19 cellular contexts compared by ENCODE assay signal in genomic region chr5:51559390-51559789, GRCh38.
A peak's percentile ranks its signal among the peaks of the same experiment; 100 is the strongest.
DNase-seq lines count a peak whose midpoint lies in the region; ATAC-seq and TF ChIP-seq lines count a peak whose summit lies in the region.
"Had no signal": no experiment of that assay in that cellular context is flagged by ENCODE, and none has a peak within 500 bp of the region (broad histone marks: within the 10 kb centered on the region; RNA-seq: fewer than 3 reads in every experiment).

No MANE protein-coding gene starts in this region.

- DNase-seq in NCI-H82 (lab: John Stamatoyannopoulos, UW) (peak; percentile 12), NCI-H82 treated with DMSO at 0.1 percent for 48 hours (lab: John Stamatoyannopoulos, UW; ENCODE audit: unreplicated experiment) (no peak), SK-N-DZ (ENCODE audit: low spot score) (peak; percentile 98), retina (peak; percentile 27), NCI-H128 (lab: John Stamatoyannopoulos, UW; ENCODE audit: unreplicated experiment) (no peak), PC-3 (no peak)
- no peak for DNase-seq in activated naive CD4-positive, alpha-beta T cell treated with Interleukin-2 at 50 U/mL for 16 hours
- DNase-seq: CD4-positive, alpha-beta T cell; CD8-positive, alpha-beta T cell; DMS 273 treated with DMSO at 0.1 percent for 48 hours; DMS153; DMS53; DMS79 treated with DMSO at 0.1 percent for 48 hours; GF-D8 had no signal

- no peak overlapping the region for H3K4me2 ChIP-seq in PC-3 (ENCODE audit: low read length)
- H3K4me2 ChIP-seq: A549; BLaER1 treated with 17β-estradiol and CSF1 and Interleukin-3, amounts not matched to agents 10 nM and 100 nM had no signal

- no peaks in the 10 kb centered on the region for H4K20me1 ChIP-seq in PC-3 (ENCODE audit: low read length)
- H4K20me1 ChIP-seq: BLaER1 treated with 17β-estradiol and CSF1 and Interleukin-3, amounts not matched to agents 10 nM and 100 nM had no signal

- no peak overlapping the region for H3K4me3 ChIP-seq in PC-3 (ENCODE audit: low read length)
- H3K4me3 ChIP-seq: A549; BLaER1 treated with 17β-estradiol and CSF1 and Interleukin-3, amounts not matched to agents 10 nM and 100 nM had no signal

- intact Hi-C loops in PC-3 (cut with micrococcal nuclease): no loop called here

- no peaks in the 10 kb centered on the region for H3K79me2 ChIP-seq in PC-3 (ENCODE audit: low read length)

- BruUV-seq in PC-3 (replicated peaks; lab: Mats Ljungman, UMichigan): no TSS peak

- no peak overlapping the region for H3K9ac ChIP-seq in PC-3 (ENCODE audit: low read length)
- H3K9ac ChIP-seq: BLaER1 treated with 17β-estradiol and CSF1 and Interleukin-3, amounts not matched to agents 10 nM and 100 nM had no signal

- TF ChIP-seq CTCF in PC-3 (conservative IDR thresholded peaks at IDR 0.05; ENCODE audit: low read depth, low read length): no peak

- H3K9me2 ChIP-seq in PC-3 (replicated peaks; ENCODE audit: low read length): no peaks in the 10 kb centered on the region

- no peak overlapping the region for H3K27ac ChIP-seq in PC-3 (ENCODE audit: low read length)
- H3K27ac ChIP-seq: 22Rv1; A549; BLaER1 treated with 17β-estradiol and CSF1 and Interleukin-3, amounts not matched to agents 10 nM and 100 nM; C4-2B had no signal

- no peak overlapping the region for H2AFZ ChIP-seq in PC-3 (ENCODE audit: low read length)

- ATAC-seq in SK-N-SH treated with all-trans-retinoic acid at 6 μM for 48 hours (no peak), PC-3 (no peak)
- ATAC-seq: A549; CD8-positive, alpha-beta T cell had no signal

- no peaks in the 10 kb centered on the region for H3K9me3 ChIP-seq in PC-3 (ENCODE audit: low read length)
- H3K9me3 ChIP-seq: A549; BLaER1 treated with 17β-estradiol and CSF1 and Interleukin-3, amounts not matched to agents 10 nM and 100 nM had no signal

- no peaks in the 10 kb centered on the region for H3K4me1 ChIP-seq in PC-3 (ENCODE audit: insufficient read depth, low read length)
- H3K4me1 ChIP-seq: A549 had no signal

- CTCF ChIA-PET in PC-3 (lab: Charles Lee): no interaction called here

- POLR2A ChIA-PET in PC-3 (lab: Charles Lee; ENCODE audit: unreplicated experiment): no interaction called here

- H3F3A ChIP-seq in PC-3 (ENCODE audit: low read length, unreplicated experiment): no peaks in the 10 kb centered on the region

- no peaks in the 10 kb centered on the region for H3K36me3 ChIP-seq in PC-3 (ENCODE audit: low read depth, low read length)
- H3K36me3 ChIP-seq: BLaER1 treated with 17β-estradiol and CSF1 and Interleukin-3, amounts not matched to agents 10 nM and 100 nM had no signal

- no peaks in the 10 kb centered on the region for H3K27me3 ChIP-seq in PC-3 (ENCODE audit: low read length)
- H3K27me3 ChIP-seq: BLaER1 treated with 17β-estradiol and CSF1 and Interleukin-3, amounts not matched to agents 10 nM and 100 nM had no signal

TF ChIP-seq in SK-N-SH treated with all-trans-retinoic acid at 6 μM for 48 hours, 23 proteins besides CTCF, POLR2A, EP300 and RAD21:
- TF ChIP-seq GLIS3 (CRISPR knock-in tag; IDR thresholded peaks at IDR 0.05) (no peak), SNAI2 (CRISPR knock-in tag; IDR thresholded peaks at IDR 0.05) (no peak), ZNF8 (CRISPR knock-in tag; IDR thresholded peaks at IDR 0.05) (no peak), TOX (CRISPR knock-in tag; IDR thresholded peaks at IDR 0.05; ENCODE audit: borderline replicate concordance) (no peak), ISL1 (CRISPR knock-in tag; IDR thresholded peaks at IDR 0.05) (0 out of 2 replicates have a peak, but pooled peaks have one; percentile 23), OSR1 (CRISPR knock-in tag; IDR thresholded peaks at IDR 0.05) (no peak), ESRRG (CRISPR knock-in tag; IDR thresholded peaks at IDR 0.05) (no peak), PPARA (CRISPR knock-in tag; IDR thresholded peaks at IDR 0.05; ENCODE audit: borderline replicate concordance) (no peak)
- TF ChIP-seq, protein P1, sequence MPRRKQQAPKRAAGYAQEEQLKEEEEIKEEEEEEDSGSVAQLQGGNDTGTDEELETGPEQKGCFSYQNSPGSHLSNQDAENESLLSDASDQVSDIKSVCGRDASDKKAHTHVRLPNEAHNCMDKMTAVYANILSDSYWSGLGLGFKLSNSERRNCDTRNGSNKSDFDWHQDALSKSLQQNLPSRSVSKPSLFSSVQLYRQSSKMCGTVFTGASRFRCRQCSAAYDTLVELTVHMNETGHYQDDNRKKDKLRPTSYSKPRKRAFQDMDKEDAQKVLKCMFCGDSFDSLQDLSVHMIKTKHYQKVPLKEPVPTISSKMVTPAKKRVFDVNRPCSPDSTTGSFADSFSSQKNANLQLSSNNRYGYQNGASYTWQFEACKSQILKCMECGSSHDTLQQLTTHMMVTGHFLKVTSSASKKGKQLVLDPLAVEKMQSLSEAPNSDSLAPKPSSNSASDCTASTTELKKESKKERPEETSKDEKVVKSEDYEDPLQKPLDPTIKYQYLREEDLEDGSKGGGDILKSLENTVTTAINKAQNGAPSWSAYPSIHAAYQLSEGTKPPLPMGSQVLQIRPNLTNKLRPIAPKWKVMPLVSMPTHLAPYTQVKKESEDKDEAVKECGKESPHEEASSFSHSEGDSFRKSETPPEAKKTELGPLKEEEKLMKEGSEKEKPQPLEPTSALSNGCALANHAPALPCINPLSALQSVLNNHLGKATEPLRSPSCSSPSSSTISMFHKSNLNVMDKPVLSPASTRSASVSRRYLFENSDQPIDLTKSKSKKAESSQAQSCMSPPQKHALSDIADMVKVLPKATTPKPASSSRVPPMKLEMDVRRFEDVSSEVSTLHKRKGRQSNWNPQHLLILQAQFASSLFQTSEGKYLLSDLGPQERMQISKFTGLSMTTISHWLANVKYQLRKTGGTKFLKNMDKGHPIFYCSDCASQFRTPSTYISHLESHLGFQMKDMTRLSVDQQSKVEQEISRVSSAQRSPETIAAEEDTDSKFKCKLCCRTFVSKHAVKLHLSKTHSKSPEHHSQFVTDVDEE (CRISPR knock-in tag; IDR thresholded peaks at IDR 0.05): peak; percentile 62; the same call in 1 of the 2 replicates

Comparison
In these comparisons a context has a peak if more than half of its experiments do, and no peak if none do; other contexts are left out.
1. DNase-seq: peak in NCI-H82 (single experiment), SK-N-DZ (single experiment) and retina (single experiment); none in NCI-H82 treated with DMSO at 0.1 percent for 48 hours (single experiment), NCI-H128 (single experiment), activated naive CD4-positive, alpha-beta T cell treated with Interleukin-2 at 50 U/mL for 16 hours (single experiment) and PC-3 (single experiment).